Comparison of ENCODE assay signal across 12 cellular contexts in the genomic region with DNA sequence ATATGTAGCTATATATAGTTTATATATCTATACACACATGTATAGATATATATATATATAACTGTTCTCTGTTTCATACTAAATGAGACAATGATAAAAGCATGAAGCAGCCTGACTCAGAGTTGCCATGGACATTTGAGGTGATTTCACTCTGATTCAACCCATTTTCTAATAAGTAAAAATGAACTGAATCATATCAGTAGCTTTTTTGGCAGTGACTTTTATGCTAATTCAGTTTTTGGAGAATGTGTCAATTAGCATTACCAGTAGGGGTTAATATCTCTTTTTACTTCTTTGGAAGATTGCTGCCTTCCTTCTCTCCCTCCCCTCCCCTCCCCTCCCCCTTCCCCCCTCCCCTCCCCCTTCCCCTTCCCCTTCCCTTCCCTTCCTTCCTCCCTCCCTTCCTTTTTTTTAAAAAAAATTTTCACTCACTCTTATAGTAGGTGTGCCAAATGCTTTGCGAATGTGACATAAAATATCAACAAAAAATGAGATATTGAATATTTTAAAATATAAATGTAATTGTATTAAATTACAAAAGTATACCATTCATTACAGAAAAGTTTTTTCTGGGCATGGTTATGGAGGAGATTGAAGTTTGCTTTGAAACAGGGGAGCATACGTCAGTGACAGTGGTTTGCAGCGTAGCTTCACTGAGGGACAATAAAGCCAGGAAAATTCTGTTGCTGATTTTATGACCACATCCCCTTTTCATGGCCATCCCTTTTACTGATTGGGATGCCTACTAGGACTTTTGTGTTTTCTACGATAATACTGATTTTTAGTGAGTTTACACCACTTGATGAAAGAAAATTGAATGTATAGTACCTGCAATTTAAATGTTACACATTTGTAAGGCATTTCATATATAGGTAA.
A peak's percentile ranks its signal among the peaks of the same experiment; 100 is the strongest.
DNase-seq lines count a peak whose midpoint lies in the region; ATAC-seq and TF ChIP-seq lines count a peak whose summit lies in the region.
"Had no signal": no experiment of that assay in that cellular context is flagged by ENCODE, and none has a peak within 500 bp of the region (broad histone marks: within the 10 kb centered on the region; RNA-seq: fewer than 3 reads in every experiment).

No MANE protein-coding gene starts in this region.

- no peaks in the 10 kb centered on the region for H3K36me3 ChIP-seq in HEK293 (ENCODE audit: control insufficient read depth in 2 of 2, insufficient read depth in 1 of 2, low read length in 2 of 2)
- H3K36me3 ChIP-seq in right lobe of liver, result no peaks in the 10 kb centered on the region

- peaks cover 0 to 5% of the 10 kb centered on the region in 2 donors for H3K36me3 Mint-ChIP-seq in CD14-positive monocyte
- H3K36me3 Mint-ChIP-seq: immature natural killer cell had no signal

- H3K4me3 Mint-ChIP-seq in CD14-positive monocyte, result no peak overlapping the region
- H3K4me3 Mint-ChIP-seq: immature natural killer cell; naive thymus-derived CD4-positive, alpha-beta T cell had no signal

- 74% methylated on average over 4 of the region's 4 CpGs for WGBS in right lobe of liver (ENCODE audit: insufficient coverage, low coverage, low lambda C conversion rate, missing lambda C conversion rate)

- no peaks in the 10 kb centered on the region for H3K9me3 ChIP-seq in HEK293 (ENCODE audit: control insufficient read depth, insufficient read depth, low read depth, low read length)
- H3K9me3 ChIP-seq in right lobe of liver, result no peaks in the 10 kb centered on the region

- no peak for DNase-seq in CD14-positive monocyte (ENCODE audit: low spot score)
- DNase-seq in astrocyte of the spinal cord (ENCODE audit: low read depth, low spot score), result peak; percentile 77
- DNase-seq in right lobe of liver, result no peak
- no peak for DNase-seq in GM13976 (ENCODE audit: low spot score)
- DNase-seq: effector CD8-positive, alpha-beta T cell; immature natural killer cell; naive thymus-derived CD4-positive, alpha-beta T cell; NCI-H2029 had no signal

- H3K27me3 ChIP-seq in right lobe of liver, result no peaks in the 10 kb centered on the region

- H3K27me3 Mint-ChIP-seq in CD14-positive monocyte (ENCODE audit: low read depth in 3 of 3), result no peaks in the 10 kb centered on the region
- H3K27me3 Mint-ChIP-seq: naive thymus-derived CD4-positive, alpha-beta T cell had no signal

- intact Hi-C loops in CD14-positive monocyte (cut with micrococcal nuclease) (no loop called here), right lobe of liver (cut with DNase I) (no loop called here)

- POLR2A ChIA-PET in HEK293 (lab: Yijun Ruan, JAX), result interaction anchor here (0.6 kb wide), 1 partner anchor 64 kb away, joined by 3 read pairs; the partner anchor contains the start of gene KLF6

- H3K9me3 Mint-ChIP-seq in CD14-positive monocyte, result peaks cover 0 to 2% (median 0%) of the 10 kb centered on the region in 7 donors
- H3K9me3 Mint-ChIP-seq: immature natural killer cell had no signal

- H3K4me1 Mint-ChIP-seq in CD14-positive monocyte, result peaks cover 41% of the 10 kb centered on the region

- peak overlapping the region in 4 of 7 donors; percentile 15 to 99 (median 92) for H3K27ac Mint-ChIP-seq in CD14-positive monocyte
- H3K27ac Mint-ChIP-seq: immature natural killer cell; naive thymus-derived CD4-positive, alpha-beta T cell had no signal

- TF ChIP-seq CTCF in CD14-positive monocyte (IDR thresholded peaks at IDR 0.05), result no peak
- no peak for TF ChIP-seq CTCF in HEK293 (tag by site-specific recombination; IDR thresholded peaks at IDR 0.05)
- TF ChIP-seq CTCF in astrocyte of the spinal cord (IDR thresholded peaks at IDR 0.05; ENCODE audit: low read depth, low read length), result no peak
- no peak for TF ChIP-seq CTCF in right lobe of liver (IDR thresholded peaks at IDR 0.05)
- TF ChIP-seq CTCF in GM13976 (IDR thresholded peaks at IDR 0.05; ENCODE audit: borderline replicate concordance, control extremely low read depth, extremely low read depth, insufficient read depth, missing control alignments), result no peak

- CTCF ChIA-PET in HEK293 (lab: Yijun Ruan, JAX), result interaction anchor here (1.3 kb wide), 1 partner anchor 40 kb away, joined by 5 read pairs; no protein-coding TSS in a partner anchor

- no peak for TF ChIP-seq POLR2A in right lobe of liver (IDR thresholded peaks at IDR 0.05)

- H3K27ac ChIP-seq in HEK293 (ENCODE audit: extremely low read depth, low read depth, low read length) (no peak overlapping the region), right lobe of liver (peak overlapping the region in 2 of 3 donors; percentile 26 to 47)

- H3K4me3 ChIP-seq in HEK293 (ENCODE audit: low read depth, low read length) (no peak overlapping the region), astrocyte of the spinal cord (ENCODE audit: low read depth, low read length) (no peak overlapping the region), right lobe of liver (no peak overlapping the region)

- peaks cover 15% of the 10 kb centered on the region for H3K4me1 ChIP-seq in HEK293 (ENCODE audit: control insufficient read depth, insufficient read depth, low read length)
- peaks cover 0 to 35% (median 7%) of the 10 kb centered on the region in 4 donors for H3K4me1 ChIP-seq in right lobe of liver

- in situ Hi-C loops in astrocyte of the spinal cord (cut with HindIII; ENCODE audit: low sequenced_read_pairs) (no loop called here), GM13976 (cut with MboI; ENCODE audit: low sequenced_read_pairs, unreplicated experiment) (no loop called here)

- ATAC-seq in right lobe of liver (no peak), GM21526 (IDR thresholded peaks at IDR 0.05; ENCODE audit: low FRiP score, unreplicated experiment) (no peak), HG02885 (IDR thresholded peaks at IDR 0.05; ENCODE audit: poor library complexity, unreplicated experiment) (no peak), HG02973 (IDR thresholded peaks at IDR 0.05; ENCODE audit: unreplicated experiment) (no peak)
- ATAC-seq: naive thymus-derived CD4-positive, alpha-beta T cell had no signal

TF ChIP-seq in HEK293, 187 proteins besides CTCF, POLR2A, EP300 and RAD21:
- TF ChIP-seq ZNF148 (tag by site-specific recombination; IDR thresholded peaks at IDR 0.05; ENCODE audit: borderline replicate concordance) (no peak), MZF1 (tag by site-specific recombination; IDR thresholded peaks at IDR 0.05; ENCODE audit: borderline replicate concordance) (peak; percentile 79; the same call in 1 of the 2 replicates)
